In genomic region chr19:40691421-40692211, GRCh38 we compare ENCODE assay signal across 8 cellular contexts. TPM values are rescaled to one million over a fixed set of nuclear protein-coding genes. Genes with fewer than 3 reads are reported as not detected.
DNase-seq lines count a peak whose midpoint lies in the region; ATAC-seq and TF ChIP-seq lines count a peak whose summit lies in the region.

No MANE protein-coding gene starts in this region.

- 0 out of 2 replicates have a peak, but pooled peaks cover 7% of the 10 kb centered on the region for H3K36me3 ChIP-seq in DND-41 (ENCODE audit: insufficient read depth, low read length)

- H3K4me1 Mint-ChIP-seq in chondrocyte (ENCODE audit: low read depth) (peaks cover 9% of the 10 kb centered on the region), osteocyte (ENCODE audit: unreplicated experiment) (peaks cover 6% of the 10 kb centered on the region)
- no peaks in the 10 kb centered on the region for H3K4me1 Mint-ChIP-seq in activated T-helper 17 cell treated with anti-CD3 and anti-CD28 coated beads, Interleukin-2, amount 50 U/mL, for 72 hours

- H3K4me3 ChIP-seq in DND-41 (ENCODE audit: low read depth in 1 of 2, low read length in 2 of 2), result peak overlapping the region in 1 of 2 experiments; percentile 58; a peak in 2 of 4 replicates

- DNase-seq in DND-41 (no peak), NCI-H2107 (lab: John Stamatoyannopoulos, UW) (peak; percentile 51), chondrocyte (ENCODE audit: low spot score) (peak; percentile 91), osteocyte (ENCODE audit: extremely low spot score, unreplicated experiment) (no peak), DMS 273 treated with DMSO at 0.1 percent for 48 hours (lab: John Stamatoyannopoulos, UW) (no peak), 8988T (no peak), UCSD-AML1 (lab: John Stamatoyannopoulos, UW; ENCODE audit: unreplicated experiment) (no peak)

- ATAC-seq in DND-41 (ENCODE audit: insufficient read depth, low read depth), result no peak
- no peak for ATAC-seq in activated T-helper 17 cell treated with anti-CD3 and anti-CD28 coated beads, Interleukin-2, amount 50 U/mL, for 72 hours (replicated peaks)

- H3K27ac Mint-ChIP-seq in chondrocyte (ENCODE audit: unreplicated experiment) (peak overlapping the region; percentile 96), osteocyte (ENCODE audit: unreplicated experiment) (peak overlapping the region; percentile 98)
- no peak overlapping the region for H3K27ac Mint-ChIP-seq in activated T-helper 17 cell treated with anti-CD3 and anti-CD28 coated beads, Interleukin-2, amount 50 U/mL, for 72 hours

- no peak overlapping the region for H3K4me3 Mint-ChIP-seq in chondrocyte (ENCODE audit: unreplicated experiment)
- H3K4me3 Mint-ChIP-seq in osteocyte (ENCODE audit: unreplicated experiment), result no peak overlapping the region
- no peak overlapping the region for H3K4me3 Mint-ChIP-seq in activated T-helper 17 cell treated with anti-CD3 and anti-CD28 coated beads, Interleukin-2, amount 50 U/mL, for 72 hours

- H3K27ac ChIP-seq in DND-41 (ENCODE audit: low read length), result peak overlapping the region; percentile 64; the same call in 1 of the 2 replicates

- no peaks in the 10 kb centered on the region for H3K36me3 Mint-ChIP-seq in chondrocyte (ENCODE audit: low read depth)
- H3K36me3 Mint-ChIP-seq in osteocyte (ENCODE audit: unreplicated experiment), result no peaks in the 10 kb centered on the region
- H3K36me3 Mint-ChIP-seq in activated T-helper 17 cell treated with anti-CD3 and anti-CD28 coated beads, Interleukin-2, amount 50 U/mL, for 72 hours (ENCODE audit: low read depth), result peaks cover 7% of the 10 kb centered on the region

- H3K9ac ChIP-seq in DND-41 (ENCODE audit: low read depth, low read length), result peak overlapping the region; percentile 51

- H3K4me1 ChIP-seq in DND-41 (ENCODE audit: insufficient read depth, low read length), result peaks cover 26% of the 10 kb centered on the region

- H3K9me3 Mint-ChIP-seq in chondrocyte (ENCODE audit: low read depth) (no peaks in the 10 kb centered on the region), osteocyte (ENCODE audit: unreplicated experiment) (no peaks in the 10 kb centered on the region)
- no peaks in the 10 kb centered on the region for H3K9me3 Mint-ChIP-seq in activated T-helper 17 cell treated with anti-CD3 and anti-CD28 coated beads, Interleukin-2, amount 50 U/mL, for 72 hours

- no peaks in the 10 kb centered on the region for H3K27me3 Mint-ChIP-seq in chondrocyte (ENCODE audit: low read depth)
- no peaks in the 10 kb centered on the region for H3K27me3 Mint-ChIP-seq in osteocyte (ENCODE audit: unreplicated experiment)
- no peaks in the 10 kb centered on the region for H3K27me3 Mint-ChIP-seq in activated T-helper 17 cell treated with anti-CD3 and anti-CD28 coated beads, Interleukin-2, amount 50 U/mL, for 72 hours

- H3K79me2 ChIP-seq in DND-41 (ENCODE audit: insufficient read depth, low read length), result no peaks in the 10 kb centered on the region

- peak overlapping the region; percentile 62 for H3K4me2 ChIP-seq in DND-41 (ENCODE audit: insufficient read depth, low read length)

- H3K27me3 ChIP-seq in DND-41 (ENCODE audit: insufficient read depth, low read length, poor library complexity), result no peaks in the 10 kb centered on the region

- H4K20me1 ChIP-seq in DND-41 (ENCODE audit: insufficient read depth, low read length), result no peaks in the 10 kb centered on the region

- no peak overlapping the region for H2AFZ ChIP-seq in DND-41 (ENCODE audit: low read depth, low read length)

- no peaks in the 10 kb centered on the region for H3K9me3 ChIP-seq in DND-41 (ENCODE audit: insufficient read depth, low read length, severe bottlenecking)

- TF ChIP-seq CTCF in DND-41 (IDR thresholded peaks at IDR 0.05; ENCODE audit: borderline replicate concordance, extremely low read depth, low read length, poor library complexity, severe bottlenecking), result peak; percentile 22
- TF ChIP-seq CTCF in chondrocyte (IDR thresholded peaks at IDR 0.05), result no peak
- no peak for TF ChIP-seq CTCF in osteocyte (IDR thresholded peaks at IDR 0.05)

RNA-seq across cellular contexts. Expression of gene NUMBL, which starts 1.2 kb away (rescaled TPM):
- total RNA-seq in chondrocyte (104 to 121 TPM (median 117 TPM) in 3 replicates), osteocyte (63.2 and 67.1 TPM in 2 replicates)
- total RNA-seq in activated T-helper 17 cell treated with anti-CD3 and anti-CD28 coated beads, Interleukin-2, amount 50 U/mL, for 72 hours, result 10 to 100 TPM; 16.4 to 37.3 TPM

RNA-seq across cellular contexts. Expression of gene COQ8B, which starts 25.1 kb away (rescaled TPM):
- total RNA-seq in chondrocyte, result 26.8 to 36.8 TPM (median 29.7 TPM) in 3 replicates
- total RNA-seq in osteocyte, result 33.8 and 42.0 TPM in 2 replicates
- 10 to 100 TPM; 31.0 to 54.8 TPM for total RNA-seq in activated T-helper 17 cell treated with anti-CD3 and anti-CD28 coated beads, Interleukin-2, amount 50 U/mL, for 72 hours

RNA-seq across cellular contexts. Expression of gene ITPKC, which starts 25.3 kb away (rescaled TPM):
- total RNA-seq in chondrocyte (12.2 to 16.5 TPM (median 16.4 TPM) in 3 replicates), osteocyte (10.9 and 12.0 TPM in 2 replicates)
- 10 to 100 TPM in 1 of 2 donors, 1 to 10 TPM in 1; 7.0 to 14.5 TPM for total RNA-seq in activated T-helper 17 cell treated with anti-CD3 and anti-CD28 coated beads, Interleukin-2, amount 50 U/mL, for 72 hours

RNA-seq across cellular contexts. Expression of gene ACTMAP, which starts 58.7 kb away (rescaled TPM):
- 7.4 to 11.3 TPM (median 10.4 TPM) in 3 replicates for total RNA-seq in chondrocyte
- total RNA-seq in osteocyte, result 14.6 and 17.0 TPM in 2 replicates
- 10 to 100 TPM; 13.0 to 16.6 TPM for total RNA-seq in activated T-helper 17 cell treated with anti-CD3 and anti-CD28 coated beads, Interleukin-2, amount 50 U/mL, for 72 hours

RNA-seq across cellular contexts. Expression of gene SNRPA, which starts 59.4 kb away (rescaled TPM):
- total RNA-seq in chondrocyte (34.9 to 64.6 TPM (median 37.0 TPM) in 3 replicates), osteocyte (48.0 and 53.2 TPM in 2 replicates)
- 100 to 1,000 TPM; 171 to 175 TPM for total RNA-seq in activated T-helper 17 cell treated with anti-CD3 and anti-CD28 coated beads, Interleukin-2, amount 50 U/mL, for 72 hours

Comparison
In these comparisons a context has a peak if more than half of its experiments do, and no peak if none do; other contexts are left out.
1. DNase-seq: peak in NCI-H2107 (single experiment) and chondrocyte (single experiment); none in DND-41 (single experiment), osteocyte (single experiment), DMS 273 treated with DMSO at 0.1 percent for 48 hours (single experiment), 8988T (single experiment) and UCSD-AML1 (single experiment).